In the genomic region with DNA sequence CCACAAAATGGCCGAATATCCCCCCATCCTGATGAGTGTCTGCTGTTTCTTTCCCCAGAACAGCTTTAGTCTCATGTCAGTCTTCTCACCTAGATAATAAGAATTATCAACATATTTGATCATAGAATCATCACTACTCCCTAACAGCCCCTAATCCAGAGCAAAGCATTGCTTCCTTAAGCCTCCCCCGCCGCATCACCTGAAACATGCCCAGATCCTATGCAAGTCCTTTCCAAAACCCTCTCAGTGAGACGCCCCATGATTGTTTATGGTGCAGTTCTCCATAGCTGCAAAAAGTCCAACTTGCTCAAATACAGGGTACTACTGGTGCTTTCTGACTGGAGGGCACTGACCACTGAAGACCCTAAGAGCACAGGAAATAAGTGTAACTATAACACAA, we compare ENCODE assay signal across 35 cellular contexts. TPM values are rescaled to one million over a fixed set of nuclear protein-coding genes. Genes with fewer than 3 reads are reported as not detected.
"Had no signal": no experiment of that assay in that cellular context is flagged by ENCODE, and none has a peak within 500 bp of the region (broad histone marks: within the 10 kb centered on the region; RNA-seq: fewer than 3 reads in every experiment).

No MANE protein-coding gene starts in this region.

- H3K4me1 Mint-ChIP-seq: brain had no signal

- H3K9me3 Mint-ChIP-seq: activated CD4-positive, alpha-beta memory T cell treated with anti-CD3 and anti-CD28 coated beads for 36 hours; activated CD4-positive, alpha-beta T cell treated with anti-CD3 and anti-CD28 coated beads, Interleukin-2, amount 10 ng/mL, durations not matched to agents 24 days and 14 days; brain; T-helper 2 cell treated with Interferon-gamma antibody and Interleukin-4, amounts not matched to agents 5 μg/mL and 100 μg/mL, for 36 hours had no signal

- H3K27ac Mint-ChIP-seq: activated CD4-positive, alpha-beta memory T cell treated with anti-CD3 and anti-CD28 coated beads for 36 hours; activated CD4-positive, alpha-beta T cell treated with anti-CD3 and anti-CD28 coated beads for 36 hours; activated CD4-positive, alpha-beta T cell treated with anti-CD3 and anti-CD28 coated beads, Interleukin-2, amount 10 ng/mL, durations not matched to agents 24 days and 14 days; activated CD8-positive, alpha-beta memory T cell treated with anti-CD3 and anti-CD28 coated beads, Interleukin-2, amount 10 ng/mL, durations not matched to agents 7 days and 5 days; activated CD8-positive, alpha-beta T cell treated with anti-CD3 and anti-CD28 coated beads, Interleukin-2, amount 10 ng/mL, durations not matched to agents 7 days and 5 days; activated naive CD8-positive, alpha-beta T cell; activated T-cell treated with anti-CD3 and anti-CD28 coated beads, Interleukin-2, amount 50 U/mL, for 72 hours; brain; T-helper 17 cell; T-helper 2 cell treated with Interferon-gamma antibody and Interleukin-4, amounts not matched to agents 5 μg/mL and 100 μg/mL, for 36 hours had no signal

- H3K27me3 Mint-ChIP-seq: activated CD4-positive, alpha-beta memory T cell treated with anti-CD3 and anti-CD28 coated beads for 36 hours; activated CD4-positive, alpha-beta T cell treated with anti-CD3 and anti-CD28 coated beads for 36 hours; activated CD4-positive, alpha-beta T cell treated with anti-CD3 and anti-CD28 coated beads, Interleukin-2, amount 10 ng/mL, durations not matched to agents 24 days and 14 days; activated CD8-positive, alpha-beta memory T cell treated with anti-CD3 and anti-CD28 coated beads, Interleukin-2, amount 10 ng/mL, durations not matched to agents 7 days and 5 days; activated naive CD8-positive, alpha-beta T cell; T-helper 17 cell had no signal

- DNase-seq: activated CD4-positive, alpha-beta memory T cell treated with anti-CD3 and anti-CD28 coated beads for 36 hours; activated CD4-positive, alpha-beta T cell treated with anti-CD3 and anti-CD28 coated beads for 36 hours; activated CD4-positive, alpha-beta T cell treated with anti-CD3 and anti-CD28 coated beads, Interleukin-2, amount 10 ng/mL, durations not matched to agents 24 days and 14 days; activated CD4-positive, CD25-positive, alpha-beta regulatory T cell; activated CD4-positive, CD25-positive, alpha-beta regulatory T cell treated with anti-CD3 and anti-CD28 coated beads, Interleukin-2, amount 50 U/mL, for 72 hours; activated CD8-positive, alpha-beta memory T cell treated with anti-CD3 and anti-CD28 coated beads, Interleukin-2, amount 10 ng/mL, durations not matched to agents 7 days and 5 days; activated CD8-positive, alpha-beta memory T cell treated with anti-CD3 and anti-CD28 coated beads, Interleukin-2, amount 50 U/mL, for 4 hours; activated CD8-positive, alpha-beta T cell treated with anti-CD3 and anti-CD28 coated beads, Interleukin-2, amount 10 ng/mL, durations not matched to agents 7 days and 5 days; activated gamma-delta T cell; activated naive CD4-positive, alpha-beta T cell treated with anti-CD3 and anti-CD28 coated beads, Interleukin-2, amount 50 U/mL, for 16 hours; activated naive CD4-positive, alpha-beta T cell treated with Interleukin-2 at 50 U/mL for 16 hours; activated T-cell treated with anti-CD3 and anti-CD28 coated beads, Interleukin-2, amount 50 U/mL, for 1 hour; activated T-cell treated with anti-CD3 and anti-CD28 coated beads, Interleukin-2, amount 50 U/mL, for 72 hours; central memory CD4-positive, alpha-beta T cell; cerebellar nuclear complex; colonic mucosa; effector CD8-positive, alpha-beta T cell; esophagus squamous epithelium; foreskin melanocyte; head of caudate nucleus; T-helper 1 cell; T-helper 17 cell; T1000 had no signal

- H3K4me3 Mint-ChIP-seq: activated CD4-positive, alpha-beta memory T cell treated with anti-CD3 and anti-CD28 coated beads for 36 hours; activated CD4-positive, alpha-beta T cell treated with anti-CD3 and anti-CD28 coated beads for 36 hours; activated CD4-positive, alpha-beta T cell treated with anti-CD3 and anti-CD28 coated beads, Interleukin-2, amount 10 ng/mL, durations not matched to agents 24 days and 14 days; activated CD8-positive, alpha-beta memory T cell treated with anti-CD3 and anti-CD28 coated beads, Interleukin-2, amount 10 ng/mL, durations not matched to agents 7 days and 5 days; activated CD8-positive, alpha-beta T cell treated with anti-CD3 and anti-CD28 coated beads, Interleukin-2, amount 10 ng/mL, durations not matched to agents 7 days and 5 days; activated naive CD8-positive, alpha-beta T cell; activated T-cell treated with anti-CD3 and anti-CD28 coated beads, Interleukin-2, amount 50 U/mL, for 72 hours; brain; T-helper 17 cell; T-helper 2 cell treated with Interferon-gamma antibody and Interleukin-4, amounts not matched to agents 5 μg/mL and 100 μg/mL, for 36 hours had no signal

- H3K36me3 Mint-ChIP-seq: activated CD4-positive, alpha-beta memory T cell treated with anti-CD3 and anti-CD28 coated beads for 36 hours; brain had no signal

- ATAC-seq: activated CD4-positive, alpha-beta T cell treated with anti-CD3 and anti-CD28 coated beads for 36 hours; activated CD8-positive, alpha-beta memory T cell treated with anti-CD3 and anti-CD28 coated beads, Interleukin-2, amount 10 ng/mL, durations not matched to agents 7 days and 5 days; activated CD8-positive, alpha-beta T cell treated with anti-CD3 and anti-CD28 coated beads, Interleukin-2, amount 10 ng/mL, durations not matched to agents 7 days and 5 days; activated T-cell treated with anti-CD3 and anti-CD28 coated beads, Interleukin-2, amount 50 U/mL, for 72 hours; gastroesophageal sphincter; T-helper 17 cell had no signal

RNA-seq across cellular contexts. Expression of a gene that starts 20.1 kb away (rescaled TPM):
- total RNA-seq: activated CD4-positive, alpha-beta memory T cell treated with anti-CD3 and anti-CD28 coated beads for 36 hours; activated CD4-positive, alpha-beta T cell treated with anti-CD3 and anti-CD28 coated beads for 36 hours; activated CD4-positive, alpha-beta T cell treated with anti-CD3 and anti-CD28 coated beads, Interleukin-2, amount 10 ng/mL, durations not matched to agents 24 days and 14 days; activated CD8-positive, alpha-beta memory T cell treated with anti-CD3 and anti-CD28 coated beads for 36 hours; activated CD8-positive, alpha-beta memory T cell treated with anti-CD3 and anti-CD28 coated beads, Interleukin-2, amount 10 ng/mL, durations not matched to agents 7 days and 5 days; activated CD8-positive, alpha-beta T cell treated with anti-CD3 and anti-CD28 coated beads, Interleukin-2, amount 10 ng/mL, durations not matched to agents 7 days and 5 days; activated T-cell treated with anti-CD3 and anti-CD28 coated beads, Interleukin-2, amount 50 U/mL, for 72 hours; ascending aorta; cardiac muscle cell; colonic mucosa; endothelial cell of umbilical vein; fibroblast of lung; fibroblast of villous mesenchyme; glomerular endothelial cell had no signal

RNA-seq across cellular contexts. Expression of a gene that starts 44.2 kb away (rescaled TPM):
- total RNA-seq: activated CD4-positive, alpha-beta memory T cell treated with anti-CD3 and anti-CD28 coated beads for 36 hours; activated CD4-positive, alpha-beta T cell treated with anti-CD3 and anti-CD28 coated beads for 36 hours; activated CD4-positive, alpha-beta T cell treated with anti-CD3 and anti-CD28 coated beads, Interleukin-2, amount 10 ng/mL, durations not matched to agents 24 days and 14 days; activated CD8-positive, alpha-beta memory T cell treated with anti-CD3 and anti-CD28 coated beads for 36 hours; activated CD8-positive, alpha-beta memory T cell treated with anti-CD3 and anti-CD28 coated beads, Interleukin-2, amount 10 ng/mL, durations not matched to agents 7 days and 5 days; activated CD8-positive, alpha-beta T cell treated with anti-CD3 and anti-CD28 coated beads, Interleukin-2, amount 10 ng/mL, durations not matched to agents 7 days and 5 days; dermis microvascular lymphatic vessel endothelial cell; T-helper 17 cell had no signal
